In genomic region chr5:176731506-176732192, GRCh38 we compare ENCODE assay signal across 16 cellular contexts.
"Had no signal": no experiment of that assay in that cellular context is flagged by ENCODE, and none has a peak within 500 bp of the region (broad histone marks: within the 10 kb centered on the region; RNA-seq: fewer than 3 reads in every experiment).

No MANE protein-coding gene starts in this region.

- DNase-seq: activated CD4-positive, alpha-beta T cell treated with anti-CD3 and anti-CD28 coated beads, Interleukin-2, amount 10 ng/mL, durations not matched to agents 24 days and 14 days; activated CD8-positive, alpha-beta memory T cell treated with anti-CD3 and anti-CD28 coated beads for 24 hours; activated T-cell treated with anti-CD3 and anti-CD28 coated beads for 4 hours; cerebellar nuclear complex; foreskin melanocyte; occipital lobe; stimulated activated CD4-positive, alpha-beta T cell treated with anti-CD3 and anti-CD28 coated beads, Interleukin-4, amount 100 ng/mL, for 24 hours; T-cell had no signal

- H3K27ac ChIP-seq: esophagus muscularis mucosa, left lung, psoas muscle, thoracic aorta had no signal

- H3K4me1 Mint-ChIP-seq: activated CD4-positive, alpha-beta T cell treated with anti-CD3 and anti-CD28 coated beads, Interleukin-2, amount 10 ng/mL, durations not matched to agents 24 days and 14 days had no signal

- H3K27ac Mint-ChIP-seq: activated CD4-positive, alpha-beta T cell treated with anti-CD3 and anti-CD28 coated beads, Interleukin-2, amount 10 ng/mL, durations not matched to agents 24 days and 14 days; activated naive CD4-positive, alpha-beta T cell treated with anti-CD3 and anti-CD28 coated beads, Interleukin-2, amount 50 U/mL, for 72 hours; stimulated activated naive CD8-positive, alpha-beta T cell treated with anti-CD3 and anti-CD28 coated beads, Interleukin-15, Interleukin-2, amounts not matched to agents 100 ng/mL and 50 ng/mL, for 24 hours; T-cell had no signal

- H3K4me3 Mint-ChIP-seq: activated CD4-positive, alpha-beta T cell treated with anti-CD3 and anti-CD28 coated beads, Interleukin-2, amount 10 ng/mL, durations not matched to agents 24 days and 14 days; naive thymus-derived CD8-positive, alpha-beta T cell; stimulated activated naive CD8-positive, alpha-beta T cell treated with anti-CD3 and anti-CD28 coated beads, Interleukin-15, Interleukin-2, amounts not matched to agents 100 ng/mL and 50 ng/mL, for 24 hours; T-cell had no signal

- ATAC-seq: activated naive CD4-positive, alpha-beta T cell treated with anti-CD3 and anti-CD28 coated beads, Interleukin-2, amount 50 U/mL, for 72 hours; left lung; mucosa of descending colon; naive thymus-derived CD8-positive, alpha-beta T cell; psoas muscle; T-cell had no signal

- H3K36me3 Mint-ChIP-seq: activated naive CD4-positive, alpha-beta T cell treated with anti-CD3 and anti-CD28 coated beads, Interleukin-2, amount 50 U/mL, for 72 hours; naive thymus-derived CD8-positive, alpha-beta T cell; T-cell had no signal

- H3K4me3 ChIP-seq: esophagus muscularis mucosa, left lung, mucosa of descending colon, psoas muscle, thoracic aorta had no signal

- H3K9me3 Mint-ChIP-seq: activated CD4-positive, alpha-beta T cell treated with anti-CD3 and anti-CD28 coated beads, Interleukin-2, amount 10 ng/mL, durations not matched to agents 24 days and 14 days; activated naive CD4-positive, alpha-beta T cell treated with anti-CD3 and anti-CD28 coated beads, Interleukin-2, amount 50 U/mL, for 72 hours; stimulated activated naive CD8-positive, alpha-beta T cell treated with anti-CD3 and anti-CD28 coated beads, Interleukin-15, Interleukin-2, amounts not matched to agents 100 ng/mL and 50 ng/mL, for 24 hours had no signal
